In the genomic region with DNA sequence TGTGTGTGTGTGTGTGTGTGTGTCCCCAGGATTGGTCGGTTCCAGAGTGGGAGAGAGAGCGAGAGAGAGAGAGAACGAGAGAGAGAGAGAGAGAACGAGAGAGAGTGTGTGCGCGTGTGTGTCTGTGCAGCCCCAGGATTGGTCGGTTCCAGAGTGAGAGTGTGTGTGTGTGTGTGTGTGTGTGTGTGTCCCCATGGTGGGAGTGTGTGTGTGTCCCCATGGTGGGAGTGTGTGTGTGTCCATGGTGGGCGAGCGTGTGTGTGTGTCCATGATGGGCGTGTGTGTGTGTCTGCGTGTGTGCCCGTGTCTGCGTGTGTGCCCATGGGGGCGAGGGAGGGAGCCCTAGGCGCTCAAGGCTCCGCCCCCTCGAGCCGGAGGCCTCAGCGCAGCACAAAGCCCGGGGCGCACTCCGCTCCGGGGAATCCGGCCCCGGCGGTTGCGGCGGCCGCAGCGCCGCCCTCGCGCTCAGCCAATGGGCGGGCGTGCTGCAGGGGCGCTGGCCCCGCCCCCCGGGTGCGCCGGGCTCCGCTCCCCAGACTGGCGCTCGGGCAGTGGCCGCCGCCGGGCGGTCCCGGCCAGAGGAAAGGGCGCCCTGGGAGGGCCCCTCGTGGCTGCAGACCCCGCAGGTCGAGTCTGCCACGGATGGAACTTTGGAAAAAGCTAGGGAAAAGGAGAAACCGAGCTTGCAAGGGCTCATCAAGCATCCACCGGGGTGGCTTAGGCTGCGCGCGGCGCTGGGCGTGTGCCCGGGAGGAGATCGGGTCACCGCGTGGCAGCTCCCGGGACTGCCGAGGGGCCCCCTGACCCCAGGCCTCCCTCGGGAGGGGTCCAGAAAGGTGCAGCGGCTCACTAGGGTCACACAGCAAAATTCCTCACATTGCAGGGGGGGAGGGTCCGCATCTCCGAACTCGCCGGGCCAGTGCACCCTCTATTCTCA, we compare ENCODE assay signal across 1 cellular context.
A peak's percentile ranks its signal among the peaks of the same experiment; 100 is the strongest.
TF ChIP-seq lines count a peak whose summit lies in the region.

No MANE protein-coding gene starts in this region.

TF ChIP-seq in HepG2, 621 proteins besides CTCF, POLR2A, EP300 and RAD21 (continued from another document and continues in another):
- TF ChIP-seq, protein P1, sequence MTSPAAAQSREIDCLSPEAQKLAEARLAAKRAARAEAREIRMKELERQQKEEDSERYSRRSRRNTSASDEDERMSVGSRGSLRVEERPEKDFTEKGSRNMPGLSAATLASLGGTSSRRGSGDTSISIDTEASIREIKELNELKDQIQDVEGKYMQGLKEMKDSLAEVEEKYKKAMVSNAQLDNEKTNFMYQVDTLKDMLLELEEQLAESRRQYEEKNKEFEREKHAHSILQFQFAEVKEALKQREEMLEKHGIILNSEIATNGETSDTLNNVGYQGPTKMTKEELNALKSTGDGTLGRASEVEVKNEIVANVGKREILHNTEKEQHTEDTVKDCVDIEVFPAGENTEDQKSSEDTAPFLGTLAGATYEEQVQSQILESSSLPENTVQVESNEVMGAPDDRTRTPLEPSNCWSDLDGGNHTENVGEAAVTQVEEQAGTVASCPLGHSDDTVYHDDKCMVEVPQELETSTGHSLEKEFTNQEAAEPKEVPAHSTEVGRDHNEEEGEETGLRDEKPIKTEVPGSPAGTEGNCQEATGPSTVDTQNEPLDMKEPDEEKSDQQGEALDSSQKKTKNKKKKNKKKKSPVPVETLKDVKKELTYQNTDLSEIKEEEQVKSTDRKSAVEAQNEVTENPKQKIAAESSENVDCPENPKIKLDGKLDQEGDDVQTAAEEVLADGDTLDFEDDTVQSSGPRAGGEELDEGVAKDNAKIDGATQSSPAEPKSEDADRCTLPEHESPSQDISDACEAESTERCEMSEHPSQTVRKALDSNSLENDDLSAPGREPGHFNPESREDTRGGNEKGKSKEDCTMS (CRISPR knock-in tag; conservative IDR thresholded peaks at IDR 0.05): no peak
- TF ChIP-seq GFI1 (CRISPR knock-in tag; IDR thresholded peaks at IDR 0.05; ENCODE audit: borderline replicate concordance) (peak; percentile 71; the same call in 1 of the 2 replicates), ZKSCAN1 (IDR thresholded peaks at IDR 0.05; ENCODE audit: low read length) (no peak), ZNF710 (CRISPR knock-in tag; IDR thresholded peaks at IDR 0.05; ENCODE audit: borderline replicate concordance) (peak; percentile 31; the same call in 1 of the 2 replicates), NFIB (CRISPR knock-in tag; IDR thresholded peaks at IDR 0.05; ENCODE audit: borderline replicate concordance) (no peak), KLF11 (CRISPR knock-in tag; IDR thresholded peaks at IDR 0.05) (no peak), KAT2B (IDR thresholded peaks at IDR 0.05; ENCODE audit: borderline replicate concordance, low read depth, low read length) (no peak), ZBTB26 (CRISPR knock-in tag; IDR thresholded peaks at IDR 0.05; ENCODE audit: borderline replicate concordance) (no peak), ZNF629 (CRISPR knock-in tag; conservative IDR thresholded peaks at IDR 0.05) (peak; percentile 7; the same call in 1 of the 2 replicates), FOXA1 (IDR thresholded peaks at IDR 0.05) (no peak), FOXA1 (CRISPR knock-in tag; IDR thresholded peaks at IDR 0.05) (no peak), HOXA5 (CRISPR knock-in tag; IDR thresholded peaks at IDR 0.05) (peak; percentile 68; the same call in 1 of the 2 replicates), ZFP36 (IDR thresholded peaks at IDR 0.05; ENCODE audit: borderline replicate concordance, low read depth, low read length, partially characterized antibody) (no peak), ZSCAN25 (CRISPR knock-in tag; IDR thresholded peaks at IDR 0.05) (peak; percentile 75), SALL2 (CRISPR knock-in tag; IDR thresholded peaks at IDR 0.05) (no peak), RBM39 (IDR thresholded peaks at IDR 0.05; ENCODE audit: low read depth, low read length, poor library complexity, severe bottlenecking) (no peak), SP1 (IDR thresholded peaks at IDR 0.05) (no peak), SP1 (CRISPR knock-in tag; IDR thresholded peaks at IDR 0.05) (peak; percentile 66), STAG1 (CRISPR knock-in tag; IDR thresholded peaks at IDR 0.05) (peak; percentile 19), UBTF (CRISPR knock-in tag; IDR thresholded peaks at IDR 0.05) (no peak; the same call in 1 of the 2 replicates), SOX5 (CRISPR knock-in tag; IDR thresholded peaks at IDR 0.05; ENCODE audit: borderline replicate concordance) (peak; percentile 40; the same call in 1 of the 2 replicates)
- TF ChIP-seq, protein P2, sequence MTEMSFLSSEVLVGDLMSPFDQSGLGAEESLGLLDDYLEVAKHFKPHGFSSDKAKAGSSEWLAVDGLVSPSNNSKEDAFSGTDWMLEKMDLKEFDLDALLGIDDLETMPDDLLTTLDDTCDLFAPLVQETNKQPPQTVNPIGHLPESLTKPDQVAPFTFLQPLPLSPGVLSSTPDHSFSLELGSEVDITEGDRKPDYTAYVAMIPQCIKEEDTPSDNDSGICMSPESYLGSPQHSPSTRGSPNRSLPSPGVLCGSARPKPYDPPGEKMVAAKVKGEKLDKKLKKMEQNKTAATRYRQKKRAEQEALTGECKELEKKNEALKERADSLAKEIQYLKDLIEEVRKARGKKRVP (CRISPR knock-in tag; IDR thresholded peaks at IDR 0.05): no peak
- TF ChIP-seq, protein P3, sequence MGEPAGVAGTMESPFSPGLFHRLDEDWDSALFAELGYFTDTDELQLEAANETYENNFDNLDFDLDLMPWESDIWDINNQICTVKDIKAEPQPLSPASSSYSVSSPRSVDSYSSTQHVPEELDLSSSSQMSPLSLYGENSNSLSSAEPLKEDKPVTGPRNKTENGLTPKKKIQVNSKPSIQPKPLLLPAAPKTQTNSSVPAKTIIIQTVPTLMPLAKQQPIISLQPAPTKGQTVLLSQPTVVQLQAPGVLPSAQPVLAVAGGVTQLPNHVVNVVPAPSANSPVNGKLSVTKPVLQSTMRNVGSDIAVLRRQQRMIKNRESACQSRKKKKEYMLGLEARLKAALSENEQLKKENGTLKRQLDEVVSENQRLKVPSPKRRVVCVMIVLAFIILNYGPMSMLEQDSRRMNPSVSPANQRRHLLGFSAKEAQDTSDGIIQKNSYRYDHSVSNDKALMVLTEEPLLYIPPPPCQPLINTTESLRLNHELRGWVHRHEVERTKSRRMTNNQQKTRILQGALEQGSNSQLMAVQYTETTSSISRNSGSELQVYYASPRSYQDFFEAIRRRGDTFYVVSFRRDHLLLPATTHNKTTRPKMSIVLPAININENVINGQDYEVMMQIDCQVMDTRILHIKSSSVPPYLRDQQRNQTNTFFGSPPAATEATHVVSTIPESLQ (CRISPR knock-in tag; conservative IDR thresholded peaks at IDR 0.05): no peak
- TF ChIP-seq, protein P4, sequence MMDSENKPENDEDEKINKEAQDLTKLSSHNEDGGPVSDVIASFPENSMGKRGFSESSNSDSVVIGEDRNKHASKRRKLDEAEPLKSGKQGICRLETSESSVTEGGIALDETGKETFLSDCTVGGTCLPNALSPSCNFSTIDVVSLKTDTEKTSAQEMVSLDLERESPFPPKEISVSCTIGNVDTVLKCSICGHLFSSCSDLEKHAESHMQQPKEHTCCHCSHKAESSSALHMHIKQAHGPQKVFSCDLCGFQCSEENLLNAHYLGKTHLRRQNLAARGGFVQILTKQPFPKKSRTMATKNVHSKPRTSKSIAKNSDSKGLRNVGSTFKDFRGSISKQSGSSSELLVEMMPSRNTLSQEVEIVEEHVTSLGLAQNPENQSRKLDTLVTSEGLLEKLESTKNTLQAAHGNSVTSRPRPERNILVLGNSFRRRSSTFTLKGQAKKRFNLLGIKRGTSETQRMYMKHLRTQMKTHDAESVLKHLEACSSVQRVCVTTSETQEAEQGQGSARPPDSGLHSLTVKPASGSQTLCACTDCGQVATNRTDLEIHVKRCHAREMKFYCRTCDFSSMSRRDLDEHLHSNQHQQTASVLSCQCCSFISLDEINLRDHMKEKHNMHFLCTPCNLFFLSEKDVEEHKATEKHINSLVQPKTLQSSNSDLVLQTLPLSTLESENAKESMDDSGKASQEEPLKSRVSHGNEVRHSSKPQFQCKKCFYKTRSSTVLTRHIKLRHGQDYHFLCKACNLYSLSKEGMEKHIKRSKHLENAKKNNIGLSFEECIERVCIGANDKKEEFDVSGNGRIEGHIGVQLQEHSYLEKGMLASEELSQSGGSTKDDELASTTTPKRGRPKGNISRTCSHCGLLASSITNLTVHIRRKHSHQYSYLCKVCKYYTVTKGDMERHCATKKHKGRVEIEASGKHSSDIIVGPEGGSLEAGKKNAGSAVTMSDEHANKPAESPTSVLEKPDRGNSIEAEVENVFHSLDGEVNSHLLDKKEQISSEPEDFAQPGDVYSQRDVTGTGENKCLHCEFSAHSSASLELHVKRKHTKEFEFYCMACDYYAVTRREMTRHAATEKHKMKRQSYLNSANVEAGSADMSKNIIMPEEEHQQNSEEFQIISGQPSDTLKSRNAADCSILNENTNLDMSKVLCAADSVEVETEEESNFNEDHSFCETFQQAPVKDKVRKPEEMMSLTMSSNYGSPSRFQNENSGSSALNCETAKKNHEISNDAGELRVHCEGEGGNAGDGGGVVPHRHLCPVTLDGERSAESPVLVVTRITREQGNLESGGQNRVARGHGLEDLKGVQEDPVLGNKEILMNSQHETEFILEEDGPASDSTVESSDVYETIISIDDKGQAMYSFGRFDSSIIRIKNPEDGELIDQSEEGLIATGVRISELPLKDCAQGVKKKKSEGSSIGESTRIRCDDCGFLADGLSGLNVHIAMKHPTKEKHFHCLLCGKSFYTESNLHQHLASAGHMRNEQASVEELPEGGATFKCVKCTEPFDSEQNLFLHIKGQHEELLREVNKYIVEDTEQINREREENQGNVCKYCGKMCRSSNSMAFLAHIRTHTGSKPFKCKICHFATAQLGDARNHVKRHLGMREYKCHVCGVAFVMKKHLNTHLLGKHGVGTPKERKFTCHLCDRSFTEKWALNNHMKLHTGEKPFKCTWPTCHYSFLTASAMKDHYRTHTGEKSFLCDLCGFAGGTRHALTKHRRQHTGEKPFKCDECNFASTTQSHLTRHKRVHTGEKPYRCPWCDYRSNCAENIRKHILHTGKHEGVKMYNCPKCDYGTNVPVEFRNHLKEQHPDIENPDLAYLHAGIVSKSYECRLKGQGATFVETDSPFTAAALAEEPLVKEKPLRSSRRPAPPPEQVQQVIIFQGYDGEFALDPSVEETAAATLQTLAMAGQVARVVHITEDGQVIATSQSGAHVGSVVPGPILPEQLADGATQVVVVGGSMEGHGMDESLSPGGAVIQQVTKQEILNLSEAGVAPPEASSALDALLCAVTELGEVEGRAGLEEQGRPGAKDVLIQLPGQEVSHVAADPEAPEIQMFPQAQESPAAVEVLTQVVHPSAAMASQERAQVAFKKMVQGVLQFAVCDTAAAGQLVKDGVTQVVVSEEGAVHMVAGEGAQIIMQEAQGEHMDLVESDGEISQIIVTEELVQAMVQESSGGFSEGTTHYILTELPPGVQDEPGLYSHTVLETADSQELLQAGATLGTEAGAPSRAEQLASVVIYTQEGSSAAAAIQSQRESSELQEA (CRISPR knock-in tag; IDR thresholded peaks at IDR 0.05; ENCODE audit: not compliant biosample characterization): no peak
- TF ChIP-seq, protein P5, sequence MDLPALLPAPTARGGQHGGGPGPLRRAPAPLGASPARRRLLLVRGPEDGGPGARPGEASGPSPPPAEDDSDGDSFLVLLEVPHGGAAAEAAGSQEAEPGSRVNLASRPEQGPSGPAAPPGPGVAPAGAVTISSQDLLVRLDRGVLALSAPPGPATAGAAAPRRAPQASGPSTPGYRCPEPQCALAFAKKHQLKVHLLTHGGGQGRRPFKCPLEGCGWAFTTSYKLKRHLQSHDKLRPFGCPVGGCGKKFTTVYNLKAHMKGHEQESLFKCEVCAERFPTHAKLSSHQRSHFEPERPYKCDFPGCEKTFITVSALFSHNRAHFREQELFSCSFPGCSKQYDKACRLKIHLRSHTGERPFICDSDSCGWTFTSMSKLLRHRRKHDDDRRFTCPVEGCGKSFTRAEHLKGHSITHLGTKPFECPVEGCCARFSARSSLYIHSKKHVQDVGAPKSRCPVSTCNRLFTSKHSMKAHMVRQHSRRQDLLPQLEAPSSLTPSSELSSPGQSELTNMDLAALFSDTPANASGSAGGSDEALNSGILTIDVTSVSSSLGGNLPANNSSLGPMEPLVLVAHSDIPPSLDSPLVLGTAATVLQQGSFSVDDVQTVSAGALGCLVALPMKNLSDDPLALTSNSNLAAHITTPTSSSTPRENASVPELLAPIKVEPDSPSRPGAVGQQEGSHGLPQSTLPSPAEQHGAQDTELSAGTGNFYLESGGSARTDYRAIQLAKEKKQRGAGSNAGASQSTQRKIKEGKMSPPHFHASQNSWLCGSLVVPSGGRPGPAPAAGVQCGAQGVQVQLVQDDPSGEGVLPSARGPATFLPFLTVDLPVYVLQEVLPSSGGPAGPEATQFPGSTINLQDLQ (CRISPR knock-in tag; IDR thresholded peaks at IDR 0.05): 0 out of 2 replicates have a peak, but pooled peaks have one; percentile 46
